In genomic region chr2:4674007-4674406, GRCh38 we compare ENCODE assay signal across 14 cellular contexts.
DNase-seq lines count a peak whose midpoint lies in the region; ATAC-seq and TF ChIP-seq lines count a peak whose summit lies in the region.
"Had no signal": no experiment of that assay in that cellular context is flagged by ENCODE, and none has a peak within 500 bp of the region (broad histone marks: within the 10 kb centered on the region; RNA-seq: fewer than 3 reads in every experiment).

No MANE protein-coding gene starts in this region.

- H3K9ac ChIP-seq in neuronal stem cell (ENCODE audit: low read depth, low read length, poor library complexity): no peak overlapping the region
- H3K9ac ChIP-seq in endodermal cell (ENCODE audit: extremely low read depth, low read length, poor library complexity, severe bottlenecking): no peak overlapping the region

- H3K4ac ChIP-seq in neuronal stem cell (ENCODE audit: low read length): no peak overlapping the region

- H3K27ac ChIP-seq in neuronal stem cell (replicated peaks; ENCODE audit: low read length) (no peak overlapping the region), endodermal cell (ENCODE audit: low read depth, low read length) (no peak overlapping the region), thyroid gland (no peak overlapping the region)
- H3K27ac ChIP-seq: neutrophil, RWPE1, sigmoid colon had no signal

- no CpG with 5 or more reads among the region's 6 CpGs for WGBS in neuronal stem cell (ENCODE audit: extremely low coverage in 2 of 2, insufficient read length in 2 of 2, insufficient replicate concordance in 1 of 2), 2 donors
- WGBS in endodermal cell (ENCODE audit: insufficient coverage in 1 of 2, insufficient read length in 1 of 2), 2 experiments: 91 to 94% methylated on average over 3 to 6 of the region's 6 CpGs
- 90 to 93% methylated on average over 2 to 3 of the region's 6 CpGs for WGBS in thyroid gland, 2 donors

- no peak overlapping the region for H2BK12ac ChIP-seq in neuronal stem cell (ENCODE audit: low read length)

- H3K4me1 Mint-ChIP-seq in endodermal cell: no peaks in the 10 kb centered on the region

- H3K27me3 Mint-ChIP-seq in endodermal cell (ENCODE audit: insufficient read depth): no peaks in the 10 kb centered on the region
- H3K27me3 Mint-ChIP-seq: activated naive CD8-positive, alpha-beta T cell had no signal

- H4K91ac ChIP-seq in neuronal stem cell (ENCODE audit: low read depth, low read length, poor library complexity): no peak overlapping the region

- TF ChIP-seq CTCF in endodermal cell (conservative IDR thresholded peaks at IDR 0.05) (no peak), thyroid gland (IDR thresholded peaks at IDR 0.05) (no peak)

- no peaks in the 10 kb centered on the region for H3K79me1 ChIP-seq in neuronal stem cell (ENCODE audit: low read depth, low read length)

- no peak overlapping the region for H4K8ac ChIP-seq in neuronal stem cell (ENCODE audit: low read depth, low read length)

- no peak overlapping the region for H2BK120ac ChIP-seq in neuronal stem cell (ENCODE audit: low read depth, low read length)

- no peak overlapping the region for H3K4me2 ChIP-seq in neuronal stem cell (ENCODE audit: insufficient read depth, low read length, poor library complexity, severe bottlenecking)

- no peak overlapping the region for H3K4me3 Mint-ChIP-seq in endodermal cell

- H3K36me3 Mint-ChIP-seq in endodermal cell (ENCODE audit: low read depth): no peaks in the 10 kb centered on the region
- H3K36me3 Mint-ChIP-seq: activated naive CD8-positive, alpha-beta T cell had no signal

- no peaks in the 10 kb centered on the region for H3K27me3 ChIP-seq in neuronal stem cell (ENCODE audit: control insufficient read depth in 3 of 3, insufficient read depth in 3 of 3, low read depth in 1 of 3, low read length in 3 of 3)
- no peaks in the 10 kb centered on the region for H3K27me3 ChIP-seq in endodermal cell (ENCODE audit: control insufficient read depth, insufficient read depth, low read length, poor library complexity, severe bottlenecking)
- H3K27me3 ChIP-seq in thyroid gland: no peaks in the 10 kb centered on the region
- H3K27me3 ChIP-seq: neutrophil, sigmoid colon had no signal

- H3K36me3 ChIP-seq in neuronal stem cell (replicated peaks in 1 of 2; ENCODE audit: control insufficient read depth in 2 of 2, insufficient read depth in 2 of 2, low read length in 2 of 2) (no peaks in the 10 kb centered on the region), endodermal cell (ENCODE audit: control insufficient read depth, insufficient read depth, low read length) (no peaks in the 10 kb centered on the region), thyroid gland (no peaks in the 10 kb centered on the region)
- H3K36me3 ChIP-seq: neutrophil, sigmoid colon had no signal

- peak overlapping the region; percentile 22 for H2AFZ ChIP-seq in neuronal stem cell (ENCODE audit: low read length)

- no peak overlapping the region for H3K27ac Mint-ChIP-seq in endodermal cell
- H3K27ac Mint-ChIP-seq: activated naive CD8-positive, alpha-beta T cell had no signal

- H3K9me3 Mint-ChIP-seq in endodermal cell: no peaks in the 10 kb centered on the region

- peak overlapping the region; percentile 50 for H3K14ac ChIP-seq in neuronal stem cell (ENCODE audit: low read length)

- H3K9me3 ChIP-seq in neuronal stem cell (replicated peaks in 1 of 2; ENCODE audit: control insufficient read depth in 2 of 2, insufficient read depth in 1 of 2, low read depth in 1 of 2, low read length in 2 of 2) (no peaks in the 10 kb centered on the region), endodermal cell (ENCODE audit: control insufficient read depth, low read length) (no peaks in the 10 kb centered on the region), thyroid gland (no peaks in the 10 kb centered on the region)
- H3K9me3 ChIP-seq: neutrophil, sigmoid colon had no signal

- peak; percentile 57 for ATAC-seq in HG02885 (IDR thresholded peaks at IDR 0.05; ENCODE audit: poor library complexity, unreplicated experiment)

- intact Hi-C loops in thyroid gland (cut with DNase I): no loop called here

- DNase-seq in NCI-H748 (lab: John Stamatoyannopoulos, UW; ENCODE audit: unreplicated experiment) (peak; percentile 58), NCI-H748 treated with DMSO at 0.1 percent for 48 hours (lab: John Stamatoyannopoulos, UW) (no peak), SHP77 treated with DMSO at 0.1 percent for 48 hours (lab: John Stamatoyannopoulos, UW) (peak; percentile 42), neuronal stem cell (ENCODE audit: low spot score) (no peak), kidney glomerular epithelial cell (lab: John Stamatoyannopoulos, UW) (no peak), endodermal cell (no peak), thyroid gland (no peak)
- DNase-seq: caudate nucleus, foreskin melanocyte, sigmoid colon had no signal

- H2AK5ac ChIP-seq in neuronal stem cell (ENCODE audit: low read depth, low read length): peak overlapping the region; percentile 51

- no peak for TF ChIP-seq POLR2A in thyroid gland (IDR thresholded peaks at IDR 0.05)

- peak overlapping the region; percentile 82 for H3K18ac ChIP-seq in neuronal stem cell (ENCODE audit: low read length)

- H2BK5ac ChIP-seq in neuronal stem cell (ENCODE audit: low read length): peak overlapping the region; percentile 7

- H2BK15ac ChIP-seq in neuronal stem cell (ENCODE audit: low read length): no peak overlapping the region

- H3K23ac ChIP-seq in neuronal stem cell (ENCODE audit: low read depth, low read length, poor library complexity): peak overlapping the region; percentile 23

- H3K4me3 ChIP-seq in neuronal stem cell (ENCODE audit: low read length in 2 of 2) (peak overlapping the region in 1 of 2 donors; percentile 20), endodermal cell (ENCODE audit: low read length) (no peak overlapping the region), thyroid gland (replicated peaks in 1 of 3) (no peak overlapping the region)
- H3K4me3 ChIP-seq: sigmoid colon had no signal

- no peaks in the 10 kb centered on the region for H3K4me1 ChIP-seq in neuronal stem cell (ENCODE audit: control insufficient read depth in 2 of 2, insufficient read depth in 1 of 2, low read depth in 1 of 2, low read length in 2 of 2)
- no peaks in the 10 kb centered on the region for H3K4me1 ChIP-seq in endodermal cell (ENCODE audit: control insufficient read depth, insufficient read depth, low read length)
- H3K4me1 ChIP-seq in thyroid gland: no peaks in the 10 kb centered on the region
- H3K4me1 ChIP-seq: sigmoid colon had no signal

Comparison
In these comparisons a context has a peak if more than half of its experiments do, and no peak if none do; other contexts are left out.
1. DNase-seq: peak in NCI-H748 (single experiment) and SHP77 treated with DMSO at 0.1 percent for 48 hours (single experiment); none in NCI-H748 treated with DMSO at 0.1 percent for 48 hours (single experiment), neuronal stem cell (single experiment), kidney glomerular epithelial cell (single experiment), endodermal cell (single experiment) and thyroid gland (0 of 2).